17 cellular contexts compared by ENCODE assay signal in genomic region chr3:23654571-23654970, GRCh38.
DNase-seq lines count a peak whose midpoint lies in the region; ATAC-seq, FAIRE-seq and TF ChIP-seq lines count a peak whose summit lies in the region.
"Had no signal": no experiment of that assay in that cellular context is flagged by ENCODE, and none has a peak within 500 bp of the region (broad histone marks: within the 10 kb centered on the region; RNA-seq: fewer than 3 reads in every experiment).

No MANE protein-coding gene starts in this region.

- peaks cover 62% of the 10 kb centered on the region for H3K4me1 Mint-ChIP-seq in activated B cell treated with CpG ODN at 0.5 μM for 24 hours
- peaks cover 19% of the 10 kb centered on the region for H3K4me1 Mint-ChIP-seq in WTC11

- H3K27me3 Mint-ChIP-seq in activated B cell treated with CpG ODN at 0.5 μM for 24 hours (no peaks in the 10 kb centered on the region), WTC11 (ENCODE audit: low read depth) (peaks cover 23% of the 10 kb centered on the region)

- in situ Hi-C loops in GM13976 (cut with MboI; ENCODE audit: low sequenced_read_pairs, unreplicated experiment): no loop called here

- ATAC-seq in GM19455 (IDR thresholded peaks at IDR 0.05; ENCODE audit: unreplicated experiment) (peak; percentile 42), HG03159 (IDR thresholded peaks at IDR 0.05; ENCODE audit: unreplicated experiment) (peak; percentile 43), activated B cell treated with CpG ODN at 0.5 μM for 24 hours (ENCODE audit: low read depth) (no peak), HG03521 (IDR thresholded peaks at IDR 0.05; ENCODE audit: unreplicated experiment) (no peak), WTC11 (no peak)
- ATAC-seq: left colon, right cardiac atrium had no signal

- no peak overlapping the region for H3K27ac ChIP-seq in kidney (ENCODE audit: low read depth in 2 of 2, low read length in 2 of 2)

- H3K4me1 ChIP-seq in kidney (ENCODE audit: control insufficient read depth in 1 of 2, insufficient read depth in 1 of 2, low read depth in 1 of 2, low read length in 2 of 2): no peaks in the 10 kb centered on the region

- no peak overlapping the region for H3K4me3 ChIP-seq in kidney (ENCODE audit: low read length in 2 of 2)

- peak overlapping the region; percentile 80 for H3K27ac Mint-ChIP-seq in activated B cell treated with CpG ODN at 0.5 μM for 24 hours
- no peak overlapping the region for H3K27ac Mint-ChIP-seq in WTC11
- H3K27ac Mint-ChIP-seq: endodermal cell had no signal

- no peak overlapping the region for H3K9ac ChIP-seq in kidney (ENCODE audit: low read length in 2 of 2)

- H3K4me3 Mint-ChIP-seq in activated B cell treated with CpG ODN at 0.5 μM for 24 hours: no peak overlapping the region
- H3K4me3 Mint-ChIP-seq in WTC11: no peak overlapping the region
- H3K4me3 Mint-ChIP-seq: endodermal cell had no signal

- POLR2A ChIA-PET in activated B cell treated with CpG ODN at 0.5 μM for 24 hours (lab: Charles Lee): interaction anchor here (0.6 kb wide), 1 partner anchor 192 kb away, joined by 5 read pairs; no protein-coding TSS in a partner anchor
- POLR2A ChIA-PET in WTC11 (lab: Charles Lee): no interaction called here

- intact Hi-C loops in activated B cell treated with CpG ODN at 0.5 μM for 24 hours (cut with micrococcal nuclease): loop anchor here (10.0 kb wide), 1 partner anchor 450 kb away; the partner anchor contains the start of gene UBE2E2
- intact Hi-C loops in kidney (cut with DNase I): no loop called here

- DNase-seq in GM13976 (ENCODE audit: low spot score) (peak; percentile 27), activated B cell treated with CpG ODN at 0.5 μM for 24 hours (no peak), kidney (no peak), WTC11 (ENCODE audit: low spot score) (no peak)
- no peak for DNase-seq in stimulated activated CD8-positive, alpha-beta memory T cell treated with anti-CD3 and anti-CD28 coated beads, Interleukin-4, amount 100 ng/mL, for 48 hours
- DNase-seq: activated CD4-positive, alpha-beta T cell treated with anti-CD3 and anti-CD28 coated beads for 48 hours; activated CD8-positive, alpha-beta memory T cell treated with anti-CD3 and anti-CD28 coated beads, Interleukin-2, amount 50 U/mL, for 4 hours; endodermal cell; left colon; NCI-H1694 treated with DMSO at 0.1 percent for 48 hours; nucleus accumbens; right cardiac atrium; stimulated activated CD4-positive, alpha-beta T cell treated with anti-CD3 and anti-CD28 coated beads, Interleukin-1b, Interleukin-23, amount 100 ng/mL, for 48 hours had no signal

- H3K9me3 Mint-ChIP-seq in activated B cell treated with CpG ODN at 0.5 μM for 24 hours: peaks cover 4% of the 10 kb centered on the region
- peaks cover 15% of the 10 kb centered on the region for H3K9me3 Mint-ChIP-seq in WTC11

- no peaks in the 10 kb centered on the region for H3K36me3 ChIP-seq in kidney (ENCODE audit: control insufficient read depth in 1 of 2, insufficient read depth in 2 of 2, low read length in 2 of 2)

- H3K36me3 Mint-ChIP-seq in activated B cell treated with CpG ODN at 0.5 μM for 24 hours (ENCODE audit: low read depth): no peaks in the 10 kb centered on the region
- peaks cover 12% of the 10 kb centered on the region for H3K36me3 Mint-ChIP-seq in WTC11

- TF ChIP-seq CTCF in GM13976 (IDR thresholded peaks at IDR 0.05; ENCODE audit: borderline replicate concordance, control extremely low read depth, extremely low read depth, insufficient read depth, missing control alignments) (no peak), activated B cell treated with CpG ODN at 0.5 μM for 24 hours (IDR thresholded peaks at IDR 0.05) (no peak), kidney (IDR thresholded peaks at IDR 0.05; ENCODE audit: borderline replicate concordance, extremely low read depth, insufficient read depth) (no peak), WTC11 (IDR thresholded peaks at IDR 0.05) (no peak)

- CTCF ChIA-PET in activated B cell treated with CpG ODN at 0.5 μM for 24 hours (lab: Charles Lee): no interaction called here
- CTCF ChIA-PET in WTC11 (lab: Charles Lee): no interaction called here

- H3K9me3 ChIP-seq in kidney (ENCODE audit: control insufficient read depth in 1 of 2, low read length in 2 of 2): peaks cover 0 to 7% of the 10 kb centered on the region in 2 donors

- FAIRE-seq in kidney (lab: Jason Lieb, UNC): no peak
- FAIRE-seq: astrocyte had no signal

TF ChIP-seq in WTC11, 78 proteins besides CTCF, POLR2A, EP300 and RAD21:
- TF ChIP-seq ETV6 (CRISPR knock-in tag; IDR thresholded peaks at IDR 0.05): no peak
- no peak for TF ChIP-seq ZNF416 (CRISPR knock-in tag; IDR thresholded peaks at IDR 0.05)
- TF ChIP-seq NFYB (CRISPR knock-in tag; conservative IDR thresholded peaks at IDR 0.05; ENCODE audit: low read depth): no peak
- TF ChIP-seq JAZF1 (CRISPR knock-in tag; IDR thresholded peaks at IDR 0.05): no peak
- TF ChIP-seq CREB1 (CRISPR knock-in tag; IDR thresholded peaks at IDR 0.05): no peak
- no peak for TF ChIP-seq RELA (CRISPR knock-in tag; IDR thresholded peaks at IDR 0.05; ENCODE audit: borderline replicate concordance)
- no peak for TF ChIP-seq USF2 (CRISPR knock-in tag; IDR thresholded peaks at IDR 0.05)

Comparison
In these comparisons a context has a peak if more than half of its experiments do, and no peak if none do; other contexts are left out.
1. ATAC-seq: peak in GM19455 (single experiment) and HG03159 (single experiment); none in activated B cell treated with CpG ODN at 0.5 μM for 24 hours (single experiment), HG03521 (single experiment) and WTC11 (single experiment).